ENCODE assay signal across 20 cellular contexts in the genomic region with DNA sequence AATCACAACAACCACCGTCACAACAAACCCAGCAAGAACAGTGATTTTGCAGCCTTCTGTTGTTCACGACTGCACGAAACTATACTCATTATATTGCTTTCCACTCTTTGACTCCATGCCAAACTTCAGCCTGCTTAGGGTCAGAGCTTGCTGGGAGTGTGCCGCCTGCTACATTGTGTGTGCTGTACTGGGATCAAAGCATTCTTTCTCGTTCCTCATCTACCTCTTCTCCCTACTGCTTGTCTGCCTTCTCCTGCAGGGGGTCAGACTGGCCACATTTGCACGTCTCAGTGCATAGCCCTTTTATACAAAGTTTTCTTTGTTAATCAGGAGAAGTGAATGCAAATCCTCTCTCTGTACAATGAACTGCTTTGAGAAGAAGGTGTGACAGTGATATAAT.
DNase-seq lines count a peak whose midpoint lies in the region; ATAC-seq, FAIRE-seq and TF ChIP-seq lines count a peak whose summit lies in the region.
"Had no signal": no experiment of that assay in that cellular context is flagged by ENCODE, and none has a peak within 500 bp of the region (broad histone marks: within the 10 kb centered on the region; RNA-seq: fewer than 3 reads in every experiment).

No MANE protein-coding gene starts in this region.

- no peaks in the 10 kb centered on the region for H3K9me3 ChIP-seq in K562 (replicated peaks; ENCODE audit: control insufficient read depth, insufficient read depth, low read depth, low read length)
- H3K9me3 ChIP-seq in psoas muscle = no peaks in the 10 kb centered on the region
- no peaks in the 10 kb centered on the region for H3K9me3 ChIP-seq in naive thymus-derived CD4-positive, alpha-beta T cell (ENCODE audit: control insufficient read depth in 2 of 3, low read length in 3 of 3)
- H3K9me3 ChIP-seq in CD8-positive, alpha-beta memory T cell (ENCODE audit: low read length) = no peaks in the 10 kb centered on the region
- H3K9me3 ChIP-seq: A549, heart left ventricle had no signal

- WGBS in K562 (ENCODE audit: insufficient coverage, low coverage, missing lambda C conversion rate) = 44% methylated on average over 6 of the region's 6 CpGs
- WGBS in psoas muscle, 3 donors = 36 to 65% (median 41%) methylated on average over 6 of the region's 6 CpGs

- no peak overlapping the region for H3K4me2 ChIP-seq in K562 (ENCODE audit: insufficient read depth, low read length)
- H3K4me2 ChIP-seq: A549, KMS-11 had no signal

- peaks cover 4 to 17% of the 10 kb centered on the region in 2 experiments; a peak in 3 of 5 replicates for H3K4me1 ChIP-seq in K562 (replicated peaks in 1 of 2; ENCODE audit: control insufficient read depth in 2 of 2, insufficient read depth in 2 of 2, low read length in 2 of 2)
- H3K4me1 ChIP-seq in psoas muscle = peaks cover 21% of the 10 kb centered on the region
- no peaks in the 10 kb centered on the region for H3K4me1 ChIP-seq in naive thymus-derived CD4-positive, alpha-beta T cell (ENCODE audit: control insufficient read depth in 2 of 2, insufficient read depth in 2 of 2, low read length in 2 of 2)
- H3K4me1 ChIP-seq in CD8-positive, alpha-beta memory T cell (ENCODE audit: insufficient read depth, low read length) = no peaks in the 10 kb centered on the region

- DNase-seq in NCI-H82 (lab: John Stamatoyannopoulos, UW) = peak; percentile 40
- DNase-seq in NCI-H82 treated with DMSO at 0.1 percent for 48 hours (lab: John Stamatoyannopoulos, UW; ENCODE audit: unreplicated experiment) = no peak
- no peak for DNase-seq in K562 (ENCODE audit: extremely low read depth in 1 of 4, low spot score in 3 of 4)
- DNase-seq in left kidney (ENCODE audit: low read depth, low spot score) = peak; percentile 50
- DNase-seq in smooth muscle cell of the brain vasculature (ENCODE audit: low read depth, low spot score) = peak; percentile 41
- DNase-seq in psoas muscle = no peak
- DNase-seq in naive thymus-derived CD4-positive, alpha-beta T cell = no peak
- DNase-seq in CD8-positive, alpha-beta memory T cell = no peak
- DNase-seq: anterior cingulate cortex; C1 segment of cervical spinal cord; DMS79 treated with DMSO at 0.1 percent for 48 hours; heart left ventricle; NCI-H1092; NCI-H2171; Right ventricle myocardium superior; stimulated activated naive CD8-positive, alpha-beta T cell treated with anti-CD3 and anti-CD28 coated beads, Interleukin-15, amount 100 ng/mL, for 72 hours had no signal

- TF ChIP-seq POLR2A in K562 (conservative IDR thresholded peaks at IDR 0.05) = no peak

- intact Hi-C loops in K562 (cut with micrococcal nuclease) = loop anchor here (5.0 kb wide), 1 partner anchor 404 kb away; a partner anchor contains a TSS
- intact Hi-C loops in psoas muscle (cut with DNase I) = no loop called here
- intact Hi-C loops in naive thymus-derived CD4-positive, alpha-beta T cell (cut with micrococcal nuclease) = no loop called here

- no peak for TF ChIP-seq EP300 in K562 (IDR thresholded peaks at IDR 0.05; ENCODE audit: low read length)

- H3K4me3 ChIP-seq in K562 (no peak overlapping the region), psoas muscle (no peak overlapping the region)
- no peak overlapping the region for H3K4me3 ChIP-seq in naive thymus-derived CD4-positive, alpha-beta T cell (ENCODE audit: low read length)
- H3K4me3 ChIP-seq in CD8-positive, alpha-beta memory T cell (ENCODE audit: low read length) = no peak overlapping the region
- H3K4me3 ChIP-seq: A549, heart left ventricle had no signal

- no TSS peak for BruUV-seq in K562 (replicated peaks; lab: Mats Ljungman, UMichigan)

- H3K27me3 ChIP-seq in K562 (ENCODE audit: control insufficient read depth in 2 of 2, insufficient read depth in 2 of 2, low read length in 2 of 2) = no peaks in the 10 kb centered on the region
- no peaks in the 10 kb centered on the region for H3K27me3 ChIP-seq in psoas muscle (ENCODE audit: insufficient read depth in 3 of 3, low read length in 2 of 3)
- no peaks in the 10 kb centered on the region for H3K27me3 ChIP-seq in naive thymus-derived CD4-positive, alpha-beta T cell (ENCODE audit: control insufficient read depth in 2 of 2, insufficient read depth in 2 of 2, low read length in 2 of 2)
- H3K27me3 ChIP-seq in CD8-positive, alpha-beta memory T cell (ENCODE audit: insufficient read depth, low read length, poor library complexity, severe bottlenecking) = no peaks in the 10 kb centered on the region
- H3K27me3 ChIP-seq: heart left ventricle had no signal

- no peaks in the 10 kb centered on the region for H3K9me1 ChIP-seq in K562 (ENCODE audit: control insufficient read depth, insufficient read depth, low read length)

- H3K27me3 Mint-ChIP-seq in naive thymus-derived CD4-positive, alpha-beta T cell = peaks cover 0 to 17% (median 0%) of the 10 kb centered on the region in 5 donors
- H3K27me3 Mint-ChIP-seq in CD8-positive, alpha-beta memory T cell = peaks cover 6% of the 10 kb centered on the region in 2 donors

- POLR2A ChIA-PET in K562 (lab: Yijun Ruan, JAX) = no interaction called here
- POLR2A ChIA-PET in naive thymus-derived CD4-positive, alpha-beta T cell (lab: Charles Lee) = no interaction called here
- POLR2A ChIA-PET in CD8-positive, alpha-beta memory T cell (lab: Charles Lee) = no interaction called here

- H3K79me2 ChIP-seq in K562 (ENCODE audit: control insufficient read depth, insufficient read depth, low read length) = no peaks in the 10 kb centered on the region

- TF ChIP-seq CTCF in K562 (IDR thresholded peaks at IDR 0.05 in 2 of 3, conservative IDR thresholded peaks at IDR 0.05 in 1 of 3; ENCODE audit: insufficient read depth in 2 of 3, low read depth in 1 of 3, low read length in 3 of 3) = no peak
- no peak for TF ChIP-seq CTCF in psoas muscle (IDR thresholded peaks at IDR 0.05)

- H3K4me3 Mint-ChIP-seq in naive thymus-derived CD4-positive, alpha-beta T cell = no peak overlapping the region
- no peak overlapping the region for H3K4me3 Mint-ChIP-seq in CD8-positive, alpha-beta memory T cell
- H3K4me3 Mint-ChIP-seq: stimulated activated naive CD8-positive, alpha-beta T cell treated with anti-CD3 and anti-CD28 coated beads, Interleukin-15, amount 100 ng/mL, for 72 hours had no signal

- in situ Hi-C loops in K562 (cut with MboI) = no loop called here

- no peak for TF ChIP-seq RAD21 in K562 (CRISPR knock-in tag; conservative IDR thresholded peaks at IDR 0.05 in 1 of 2, IDR thresholded peaks at IDR 0.05 in 1 of 2)

- no peaks in the 10 kb centered on the region for H4K20me1 ChIP-seq in K562 (replicated peaks; ENCODE audit: control insufficient read depth, insufficient read depth, low read length)

- no peaks in the 10 kb centered on the region for H3K4me1 Mint-ChIP-seq in naive thymus-derived CD4-positive, alpha-beta T cell
- H3K4me1 Mint-ChIP-seq in CD8-positive, alpha-beta memory T cell = no peaks in the 10 kb centered on the region
- H3K4me1 Mint-ChIP-seq: stimulated activated naive CD8-positive, alpha-beta T cell treated with anti-CD3 and anti-CD28 coated beads, Interleukin-15, amount 100 ng/mL, for 72 hours had no signal

- no peaks in the 10 kb centered on the region for H3K9me3 Mint-ChIP-seq in naive thymus-derived CD4-positive, alpha-beta T cell
- no peaks in the 10 kb centered on the region for H3K9me3 Mint-ChIP-seq in CD8-positive, alpha-beta memory T cell
- H3K9me3 Mint-ChIP-seq: stimulated activated naive CD8-positive, alpha-beta T cell treated with anti-CD3 and anti-CD28 coated beads, Interleukin-15, amount 100 ng/mL, for 72 hours had no signal

- no peak overlapping the region for H3K9ac ChIP-seq in K562 (ENCODE audit: insufficient read depth in 1 of 2, low read depth in 2 of 2, low read length in 2 of 2)
- H3K9ac ChIP-seq: KMS-11 had no signal

- H3K36me3 Mint-ChIP-seq in naive thymus-derived CD4-positive, alpha-beta T cell = no peaks in the 10 kb centered on the region
- H3K36me3 Mint-ChIP-seq in CD8-positive, alpha-beta memory T cell = no peaks in the 10 kb centered on the region

- H3K36me3 ChIP-seq in K562 (ENCODE audit: control insufficient read depth, insufficient read depth, low read length) (no peaks in the 10 kb centered on the region), psoas muscle (ENCODE audit: insufficient read depth in 1 of 2, low read depth in 1 of 2) (no peaks in the 10 kb centered on the region)
- H3K36me3 ChIP-seq in naive thymus-derived CD4-positive, alpha-beta T cell (ENCODE audit: control insufficient read depth in 2 of 3, insufficient read depth in 3 of 3, low read length in 3 of 3) = no peaks in the 10 kb centered on the region
- H3K36me3 ChIP-seq in CD8-positive, alpha-beta memory T cell (ENCODE audit: insufficient read depth, low read length) = no peaks in the 10 kb centered on the region
- H3K36me3 ChIP-seq: heart left ventricle had no signal

- no peak overlapping the region for H3K27ac Mint-ChIP-seq in naive thymus-derived CD4-positive, alpha-beta T cell
- no peak overlapping the region for H3K27ac Mint-ChIP-seq in CD8-positive, alpha-beta memory T cell
- H3K27ac Mint-ChIP-seq: stimulated activated naive CD8-positive, alpha-beta T cell treated with anti-CD3 and anti-CD28 coated beads, Interleukin-15, amount 100 ng/mL, for 72 hours had no signal

- no peak overlapping the region for H3K27ac ChIP-seq in K562 (ENCODE audit: extremely low read depth, low read depth, low read length)
- H3K27ac ChIP-seq in psoas muscle = no peak overlapping the region
- H3K27ac ChIP-seq in naive thymus-derived CD4-positive, alpha-beta T cell (ENCODE audit: low read depth, low read length) = no peak overlapping the region
- no peak overlapping the region for H3K27ac ChIP-seq in CD8-positive, alpha-beta memory T cell (ENCODE audit: low read depth, low read length)
- H3K27ac ChIP-seq: A549, KMS-11 had no signal

- CTCF ChIA-PET in K562 (lab: Yijun Ruan, JAX; ENCODE audit: low intra/inter-chr PET ratio) = no interaction called here
- CTCF ChIA-PET in naive thymus-derived CD4-positive, alpha-beta T cell (lab: Charles Lee) = no interaction called here
- CTCF ChIA-PET in CD8-positive, alpha-beta memory T cell (lab: Charles Lee) = no interaction called here

- H2AFZ ChIP-seq in K562 (ENCODE audit: low read depth, low read length) = peak overlapping the region; percentile 60

- no peak for FAIRE-seq in K562 (lab: Jason Lieb, UNC)
- FAIRE-seq: A549, keratinocyte had no signal

- ATAC-seq in K562 (no peak), psoas muscle (no peak)
- no peak for ATAC-seq in naive thymus-derived CD4-positive, alpha-beta T cell
- ATAC-seq: A549; esophagus mucosa; stimulated activated naive CD8-positive, alpha-beta T cell treated with anti-CD3 and anti-CD28 coated beads, Interleukin-15, amount 100 ng/mL, for 72 hours had no signal

TF ChIP-seq in K562, 482 proteins besides CTCF, POLR2A, EP300 and RAD21 (continues in another document):
- TF ChIP-seq, protein P1, sequence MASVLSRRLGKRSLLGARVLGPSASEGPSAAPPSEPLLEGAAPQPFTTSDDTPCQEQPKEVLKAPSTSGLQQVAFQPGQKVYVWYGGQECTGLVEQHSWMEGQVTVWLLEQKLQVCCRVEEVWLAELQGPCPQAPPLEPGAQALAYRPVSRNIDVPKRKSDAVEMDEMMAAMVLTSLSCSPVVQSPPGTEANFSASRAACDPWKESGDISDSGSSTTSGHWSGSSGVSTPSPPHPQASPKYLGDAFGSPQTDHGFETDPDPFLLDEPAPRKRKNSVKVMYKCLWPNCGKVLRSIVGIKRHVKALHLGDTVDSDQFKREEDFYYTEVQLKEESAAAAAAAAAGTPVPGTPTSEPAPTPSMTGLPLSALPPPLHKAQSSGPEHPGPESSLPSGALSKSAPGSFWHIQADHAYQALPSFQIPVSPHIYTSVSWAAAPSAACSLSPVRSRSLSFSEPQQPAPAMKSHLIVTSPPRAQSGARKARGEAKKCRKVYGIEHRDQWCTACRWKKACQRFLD (CRISPR knock-in tag; IDR thresholded peaks at IDR 0.05) = no peak

Comparison
In these comparisons a context has a peak if more than half of its experiments do, and no peak if none do; other contexts are left out.
1. DNase-seq: peak in NCI-H82 (single experiment), left kidney (single experiment) and smooth muscle cell of the brain vasculature (single experiment); none in NCI-H82 treated with DMSO at 0.1 percent for 48 hours (single experiment), K562 (0 of 4), psoas muscle (0 of 2), naive thymus-derived CD4-positive, alpha-beta T cell (0 of 9) and CD8-positive, alpha-beta memory T cell (0 of 5).